15 cellular contexts compared by ENCODE assay signal in genomic region chr11:10628506-10629236, GRCh38.
DNase-seq lines count a peak whose midpoint lies in the region; TF ChIP-seq lines count a peak whose summit lies in the region.
"Had no signal": no experiment of that assay in that cellular context is flagged by ENCODE, and none has a peak within 500 bp of the region (broad histone marks: within the 10 kb centered on the region; RNA-seq: fewer than 3 reads in every experiment).

No MANE protein-coding gene starts in this region.

- peak in 5 of 6 experiments; percentile 9 to 50 (median 25) for DNase-seq in stimulated activated naive CD4-positive, alpha-beta T cell (lab: John Stamatoyannopoulos, UW)
- DNase-seq in stimulated activated naive CD4-positive, alpha-beta T cell treated with Interleukin-2 at 50 U/mL for 16 hours (lab: John Stamatoyannopoulos, UW): no peak
- DNase-seq in Peyer's patch: peak in 2 of 3 donors; percentile 76 to 79
- DNase-seq in germinal center (ENCODE audit: low spot score): peak; percentile 44
- DNase-seq in AML-193 (lab: John Stamatoyannopoulos, UW): no peak
- no peak for DNase-seq in activated effector memory CD4-positive, alpha-beta T cell treated with anti-CD3 and anti-CD28 coated beads, Interleukin-2, amount 50 U/mL, for 16 hours
- no peak for DNase-seq in SKM-1 treated with dmso at 0.1 percent for 144 hours (lab: John Stamatoyannopoulos, UW; ENCODE audit: unreplicated experiment)
- DNase-seq in MCF 10A (ENCODE audit: unreplicated experiment): no peak
- DNase-seq: brain microvascular endothelial cell, DMS 273 treated with DMSO at 0.1 percent for 48 hours, heart right ventricle, HFFc6, NCI-H2081 treated with DMSO at 0.1 percent for 48 hours, NCI-H748 treated with DMSO at 0.1 percent for 48 hours had no signal

- no peak overlapping the region for H3K27ac Mint-ChIP-seq in MCF 10A (ENCODE audit: low read depth, unreplicated experiment)
- H3K27ac Mint-ChIP-seq: HFFc6 had no signal

- no peak overlapping the region for H3K4me3 Mint-ChIP-seq in MCF 10A (ENCODE audit: unreplicated experiment)
- H3K4me3 Mint-ChIP-seq: HFFc6 had no signal

- TF ChIP-seq POLR2A in Peyer's patch (IDR thresholded peaks at IDR 0.05): no peak

- no peaks in the 10 kb centered on the region for H3K9me3 ChIP-seq in Peyer's patch
- H3K9me3 ChIP-seq: heart right ventricle, suprapubic skin had no signal

- peaks cover 0 to 4% (median 0%) of the 10 kb centered on the region in 3 donors for H3K36me3 ChIP-seq in Peyer's patch
- H3K36me3 ChIP-seq: brain microvascular endothelial cell, heart right ventricle, suprapubic skin had no signal

- peak overlapping the region in 1 of 4 donors; percentile 25 for H3K27ac ChIP-seq in Peyer's patch
- H3K27ac ChIP-seq: brain microvascular endothelial cell, heart right ventricle, suprapubic skin had no signal

- H3K4me3 ChIP-seq in Peyer's patch: no peak overlapping the region
- H3K4me3 ChIP-seq: heart right ventricle, suprapubic skin had no signal

- BruUV-seq in MCF 10A (replicated peaks; lab: Mats Ljungman, UMichigan): no TSS peak

- peaks cover 0 to 17% (median 7%) of the 10 kb centered on the region in 4 donors for H3K4me1 ChIP-seq in Peyer's patch
- H3K4me1 ChIP-seq: suprapubic skin had no signal

- POLR2A ChIA-PET in MCF 10A (lab: Yijun Ruan, JAX): no interaction called here

- intact Hi-C loops in MCF 10A (cut with micrococcal nuclease): no loop called here

- H3K27me3 Mint-ChIP-seq in MCF 10A (ENCODE audit: insufficient read depth, unreplicated experiment): no peaks in the 10 kb centered on the region

- CTCF ChIA-PET in MCF 10A (lab: Yijun Ruan, JAX): no interaction called here

- no peaks in the 10 kb centered on the region for H3K4me1 Mint-ChIP-seq in MCF 10A (ENCODE audit: insufficient read depth, unreplicated experiment)

- no peaks in the 10 kb centered on the region for H3K9me3 Mint-ChIP-seq in MCF 10A (ENCODE audit: unreplicated experiment)
- H3K9me3 Mint-ChIP-seq: HFFc6 had no signal

- H3K27me3 ChIP-seq in Peyer's patch: no peaks in the 10 kb centered on the region
- H3K27me3 ChIP-seq: brain microvascular endothelial cell, heart right ventricle, suprapubic skin had no signal

- H3K36me3 Mint-ChIP-seq in MCF 10A (ENCODE audit: insufficient read depth, unreplicated experiment): no peaks in the 10 kb centered on the region

- TF ChIP-seq CTCF in Peyer's patch (IDR thresholded peaks at IDR 0.05) (no peak), MCF 10A (IDR thresholded peaks at IDR 0.05; ENCODE audit: unreplicated experiment) (no peak)

Comparison
In these comparisons a context has a peak if more than half of its experiments do, and no peak if none do; other contexts are left out.
1. DNase-seq: peak in stimulated activated naive CD4-positive, alpha-beta T cell (5 of 6), Peyer's patch (2 of 3) and germinal center (single experiment); none in stimulated activated naive CD4-positive, alpha-beta T cell treated with Interleukin-2 at 50 U/mL for 16 hours (single experiment), AML-193 (0 of 2), activated effector memory CD4-positive, alpha-beta T cell treated with anti-CD3 and anti-CD28 coated beads, Interleukin-2, amount 50 U/mL, for 16 hours (single experiment), SKM-1 treated with dmso at 0.1 percent for 144 hours (single experiment) and MCF 10A (single experiment).